28 cellular contexts compared by ENCODE assay signal in genomic region chr6:760982-761955, GRCh38.
DNase-seq lines count a peak whose midpoint lies in the region; ATAC-seq and TF ChIP-seq lines count a peak whose summit lies in the region.
"Had no signal": no experiment of that assay in that cellular context is flagged by ENCODE, and none has a peak within 500 bp of the region (broad histone marks: within the 10 kb centered on the region; RNA-seq: fewer than 3 reads in every experiment).

No MANE protein-coding gene starts in this region.

- H3K4me3 ChIP-seq in LNCaP clone FGC (ENCODE audit: low read depth, low read length), result no peak overlapping the region
- H3K4me3 ChIP-seq in fibroblast of villous mesenchyme (ENCODE audit: low read depth, low read length), result no peak overlapping the region
- H3K4me3 ChIP-seq: BLaER1, left ventricle myocardium inferior, neural progenitor cell had no signal

- intact Hi-C loops in sciatic nerve (cut with DNase I), result no loop called here

- peak; percentile 61 for DNase-seq in EH (ENCODE audit: low read depth)
- DNase-seq in LNCaP clone FGC (ENCODE audit: low read depth), result peak; percentile 10
- DNase-seq in fibroblast of villous mesenchyme (ENCODE audit: low read depth), result peak; percentile 11
- no peak for DNase-seq in sciatic nerve (ENCODE audit: low spot score)
- no peak for DNase-seq in activated T-cell treated with anti-CD3 and anti-CD28 coated beads, Interleukin-2, amount 50 U/mL, for 72 hours
- DNase-seq in NCI-H2227 (lab: John Stamatoyannopoulos, UW; ENCODE audit: unreplicated experiment), result no peak
- no peak for DNase-seq in NCI-H1930 (lab: John Stamatoyannopoulos, UW)
- DNase-seq in glutamatergic neuron, result no peak
- DNase-seq: activated CD4-positive, alpha-beta T cell treated with anti-CD3 and anti-CD28 coated beads for 48 hours; activated effector memory CD4-positive, alpha-beta T cell treated with Interleukin-2 at 50 U/mL for 16 hours; activated naive CD8-positive, alpha-beta T cell treated with anti-CD3 and anti-CD28 coated beads for 36 hours; aorta; GDM1; GOT3; KG1; left ventricle myocardium inferior; mesenchymal stem cell; MM.1S; NCI-H1105 treated with DMSO at 0.1 percent for 48 hours; NCI-H2029 treated with DMSO at 0.1 percent for 48 hours; NCI-H2227 treated with DMSO at 0.1 percent for 48 hours; NCI-H69; stimulated activated CD8-positive, alpha-beta memory T cell treated with anti-CD3 and anti-CD28 coated beads, Interleukin-4, amount 100 ng/mL, for 48 hours; stimulated activated naive CD8-positive, alpha-beta T cell treated with anti-CD3 and anti-CD28 coated beads, Interleukin-15, amount 100 ng/mL, for 72 hours; T-cell had no signal

- H3K4me3 Mint-ChIP-seq in activated T-cell treated with anti-CD3 and anti-CD28 coated beads, Interleukin-2, amount 50 U/mL, for 72 hours, result no peak overlapping the region
- H3K4me3 Mint-ChIP-seq in glutamatergic neuron (ENCODE audit: unreplicated experiment), result no peak overlapping the region
- H3K4me3 Mint-ChIP-seq: activated naive CD8-positive, alpha-beta T cell treated with anti-CD3 and anti-CD28 coated beads for 36 hours; neural progenitor cell; stimulated activated naive CD8-positive, alpha-beta T cell treated with anti-CD3 and anti-CD28 coated beads, Interleukin-15, amount 100 ng/mL, for 72 hours; T-cell had no signal

- no peaks in the 10 kb centered on the region for H3K4me1 Mint-ChIP-seq in activated T-cell treated with anti-CD3 and anti-CD28 coated beads, Interleukin-2, amount 50 U/mL, for 72 hours (ENCODE audit: low read depth)
- H3K4me1 Mint-ChIP-seq in glutamatergic neuron (ENCODE audit: low read depth, unreplicated experiment), result peaks cover 8% of the 10 kb centered on the region
- H3K4me1 Mint-ChIP-seq: activated naive CD8-positive, alpha-beta T cell treated with anti-CD3 and anti-CD28 coated beads for 36 hours; stimulated activated naive CD8-positive, alpha-beta T cell treated with anti-CD3 and anti-CD28 coated beads, Interleukin-15, amount 100 ng/mL, for 72 hours; T-cell had no signal

- peak; percentile 51 for ATAC-seq in sciatic nerve
- ATAC-seq in activated T-cell treated with anti-CD3 and anti-CD28 coated beads, Interleukin-2, amount 50 U/mL, for 72 hours (replicated peaks in 1 of 2), result no peak
- ATAC-seq: right cardiac atrium; stimulated activated naive CD8-positive, alpha-beta T cell treated with anti-CD3 and anti-CD28 coated beads, Interleukin-15, amount 100 ng/mL, for 72 hours; T-cell had no signal

- no peaks in the 10 kb centered on the region for H3K9me3 Mint-ChIP-seq in activated T-cell treated with anti-CD3 and anti-CD28 coated beads, Interleukin-2, amount 50 U/mL, for 72 hours
- H3K9me3 Mint-ChIP-seq in glutamatergic neuron (ENCODE audit: unreplicated experiment), result peaks cover 3% of the 10 kb centered on the region
- H3K9me3 Mint-ChIP-seq: activated naive CD8-positive, alpha-beta T cell treated with anti-CD3 and anti-CD28 coated beads for 36 hours; neural progenitor cell; T-cell had no signal

- H3K27ac Mint-ChIP-seq in activated T-cell treated with anti-CD3 and anti-CD28 coated beads, Interleukin-2, amount 50 U/mL, for 72 hours, result no peak overlapping the region
- H3K27ac Mint-ChIP-seq in glutamatergic neuron (ENCODE audit: unreplicated experiment), result no peak overlapping the region
- H3K27ac Mint-ChIP-seq: activated naive CD8-positive, alpha-beta T cell treated with anti-CD3 and anti-CD28 coated beads for 36 hours; neural progenitor cell; T-cell had no signal

- TF ChIP-seq CTCF in LNCaP clone FGC (IDR thresholded peaks at IDR 0.05; ENCODE audit: control insufficient read depth, extremely low read depth, insufficient read depth) (no peak), fibroblast of villous mesenchyme (IDR thresholded peaks at IDR 0.05; ENCODE audit: insufficient read depth, low read depth, low read length) (no peak), glutamatergic neuron (IDR thresholded peaks at IDR 0.05; ENCODE audit: partially characterized antibody, unreplicated experiment) (no peak)

- no peaks in the 10 kb centered on the region for H3K36me3 Mint-ChIP-seq in activated T-cell treated with anti-CD3 and anti-CD28 coated beads, Interleukin-2, amount 50 U/mL, for 72 hours (ENCODE audit: insufficient read depth in 2 of 2)
- H3K36me3 Mint-ChIP-seq in glutamatergic neuron (ENCODE audit: unreplicated experiment), result peaks cover 11% of the 10 kb centered on the region
- H3K36me3 Mint-ChIP-seq: activated naive CD8-positive, alpha-beta T cell treated with anti-CD3 and anti-CD28 coated beads for 36 hours; neural progenitor cell; T-cell had no signal

- H3K27me3 Mint-ChIP-seq in activated T-cell treated with anti-CD3 and anti-CD28 coated beads, Interleukin-2, amount 50 U/mL, for 72 hours (ENCODE audit: low read depth), result peaks cover 34% of the 10 kb centered on the region
- H3K27me3 Mint-ChIP-seq in glutamatergic neuron (ENCODE audit: unreplicated experiment), result peaks cover 3% of the 10 kb centered on the region

Comparison
In these comparisons a context has a peak if more than half of its experiments do, and no peak if none do; other contexts are left out.
1. DNase-seq: peak in EH (single experiment), LNCaP clone FGC (single experiment) and fibroblast of villous mesenchyme (single experiment); none in sciatic nerve (single experiment), activated T-cell treated with anti-CD3 and anti-CD28 coated beads, Interleukin-2, amount 50 U/mL, for 72 hours (0 of 2), NCI-H2227 (single experiment), NCI-H1930 (0 of 2) and glutamatergic neuron (single experiment).